20 cellular contexts compared by ENCODE assay signal in genomic region chr7:3914385-3914784, GRCh38.
A peak's percentile ranks its signal among the peaks of the same experiment; 100 is the strongest.
DNase-seq lines count a peak whose midpoint lies in the region; ATAC-seq and TF ChIP-seq lines count a peak whose summit lies in the region.
"Had no signal": no experiment of that assay in that cellular context is flagged by ENCODE, and none has a peak within 500 bp of the region (broad histone marks: within the 10 kb centered on the region; RNA-seq: fewer than 3 reads in every experiment).

No MANE protein-coding gene starts in this region.

- H3K27ac ChIP-seq in BLaER1 = no peak overlapping the region
- no peak overlapping the region for H3K27ac ChIP-seq in lower lobe of right lung
- H3K27ac ChIP-seq in transverse colon = no peak overlapping the region

- intact Hi-C loops in lower lobe of right lung (cut with DNase I) (no loop called here), transverse colon (cut with DNase I; ENCODE audit: low total_unique reads) (no loop called here)

- H3K9ac ChIP-seq in BLaER1 = no peak overlapping the region
- H3K9ac ChIP-seq in adipocyte (ENCODE audit: low read length) = no peak overlapping the region

- 56 to 67% methylated on average over 4 of the region's 4 CpGs for WGBS in transverse colon (ENCODE audit: low coverage in 1 of 2), 2 donors

- H3K4me1 ChIP-seq in BLaER1 = peaks cover 93% of the 10 kb centered on the region
- peaks cover 9% of the 10 kb centered on the region for H3K4me1 ChIP-seq in adipocyte (ENCODE audit: control insufficient read depth, insufficient read depth, low read length)
- peaks cover 11% of the 10 kb centered on the region for H3K4me1 ChIP-seq in lower lobe of right lung
- H3K4me1 ChIP-seq in transverse colon = no peaks in the 10 kb centered on the region

- peak overlapping the region; percentile 91 for H3K4me2 ChIP-seq in BLaER1

- in situ Hi-C loops in transverse colon (cut with MboI; ENCODE audit: low pct_ligation_motif_present in 1 of 4, low pct_unique_long_range_greater_than_20kb in 1 of 4, low sequenced_read_pairs in 3 of 4) = no loop called here

- H3K9me3 ChIP-seq in BLaER1 = peaks cover 14% of the 10 kb centered on the region
- H3K9me3 ChIP-seq in adipocyte (ENCODE audit: control insufficient read depth, low read length) = no peaks in the 10 kb centered on the region
- H3K9me3 ChIP-seq in lower lobe of right lung = no peaks in the 10 kb centered on the region
- H3K9me3 ChIP-seq in transverse colon = no peaks in the 10 kb centered on the region

- ATAC-seq in lower lobe of right lung (peak; percentile 60 to 68), HG02981 (IDR thresholded peaks at IDR 0.05; ENCODE audit: unreplicated experiment) (no peak)
- ATAC-seq: GM12878 had no signal

- H3K36me3 ChIP-seq in BLaER1 (no peaks in the 10 kb centered on the region), adipocyte (ENCODE audit: control insufficient read depth, insufficient read depth, low read length, severe bottlenecking) (no peaks in the 10 kb centered on the region), lower lobe of right lung (no peaks in the 10 kb centered on the region), transverse colon (no peaks in the 10 kb centered on the region)

- H3K4me3 ChIP-seq in BLaER1 (no peak overlapping the region), adipocyte (ENCODE audit: low read length) (no peak overlapping the region), lower lobe of right lung (no peak overlapping the region), transverse colon (no peak overlapping the region)
- H3K4me3 ChIP-seq: GM12878 had no signal

- TF ChIP-seq POLR2A in transverse colon (IDR thresholded peaks at IDR 0.05) = no peak

- TF ChIP-seq EP300 in transverse colon (IDR thresholded peaks at IDR 0.05; ENCODE audit: low read depth) = no peak

- DNase-seq in NOMO-1 (lab: John Stamatoyannopoulos, UW; ENCODE audit: unreplicated experiment in 2 of 2) (peak; percentile 86 to 93), adipocyte (ENCODE audit: low read depth) (peak; percentile 54), lower lobe of right lung (no peak), transverse colon (no peak), NCI-H82 (lab: John Stamatoyannopoulos, UW) (no peak)
- DNase-seq in NK-92 treated with Interleukin-12 subunit alpha and Interleukin-12 subunit beta, amount 100 ng/mL, for 24 hours (lab: John Stamatoyannopoulos, UW) = no peak
- DNase-seq: C1 segment of cervical spinal cord, GDM1, H7, IMR-90, Karpas-422, MM.1S, NCI-H1417 treated with DMSO at 0.1 percent for 48 hours, NCI-H2029, NCI-H510A, NCI-H774, SHP77 treated with DMSO at 0.1 percent for 48 hours had no signal

- no peaks in the 10 kb centered on the region for H4K20me1 ChIP-seq in BLaER1

- TF ChIP-seq CTCF in lower lobe of right lung (IDR thresholded peaks at IDR 0.05) (no peak), transverse colon (IDR thresholded peaks at IDR 0.05) (no peak)

- H3K27me3 ChIP-seq in BLaER1 (no peaks in the 10 kb centered on the region), adipocyte (replicated peaks; ENCODE audit: control insufficient read depth, insufficient read depth, low read length) (no peaks in the 10 kb centered on the region), lower lobe of right lung (ENCODE audit: low read depth) (no peaks in the 10 kb centered on the region), transverse colon (no peaks in the 10 kb centered on the region)

Comparison
In these comparisons a context has a peak if more than half of its experiments do, and no peak if none do; other contexts are left out.
1. DNase-seq: peak in NOMO-1 (2 of 2) and adipocyte (single experiment); none in lower lobe of right lung (single experiment), NK-92 treated with Interleukin-12 subunit alpha and Interleukin-12 subunit beta, amount 100 ng/mL, for 24 hours (single experiment), transverse colon (single experiment) and NCI-H82 (single experiment).